24 cellular contexts compared by ENCODE assay signal in the genomic region with DNA sequence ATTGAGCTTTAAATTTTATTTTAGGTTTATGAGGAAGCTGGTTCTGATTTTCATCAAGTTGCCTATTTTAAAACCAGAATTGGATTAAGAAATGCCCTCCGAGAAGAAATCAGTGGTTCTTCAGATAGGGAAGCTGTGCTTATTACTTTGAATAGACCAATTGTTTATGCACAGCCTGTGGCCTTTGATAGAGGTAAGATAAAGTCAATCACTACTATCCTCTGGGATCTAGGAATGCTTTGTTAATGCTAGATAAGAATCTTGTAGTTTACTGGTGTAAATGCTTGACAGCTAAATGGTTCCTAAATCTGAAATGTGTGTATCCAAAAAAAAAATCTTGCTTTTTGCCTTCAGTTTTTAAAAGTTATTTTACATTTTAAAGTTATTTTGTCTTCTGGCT.
"Had no signal": no experiment of that assay in that cellular context is flagged by ENCODE, and none has a peak within 500 bp of the region (broad histone marks: within the 10 kb centered on the region; RNA-seq: fewer than 3 reads in every experiment).

No MANE protein-coding gene starts in this region.

- H3K4me3 Mint-ChIP-seq: effector memory CD8-positive, alpha-beta T cell; naive thymus-derived CD8-positive, alpha-beta T cell; nephron progenitor cell; stimulated activated naive CD8-positive, alpha-beta T cell treated with anti-CD3 and anti-CD28 coated beads, Interleukin-15, amount 100 ng/mL, for 72 hours had no signal

- H3K9me3 Mint-ChIP-seq: effector memory CD8-positive, alpha-beta T cell; naive thymus-derived CD8-positive, alpha-beta T cell; nephron progenitor cell; stimulated activated naive CD8-positive, alpha-beta T cell treated with anti-CD3 and anti-CD28 coated beads, Interleukin-15, amount 100 ng/mL, for 72 hours had no signal

- H3K4me1 Mint-ChIP-seq: nephron progenitor cell; stimulated activated naive CD8-positive, alpha-beta T cell treated with anti-CD3 and anti-CD28 coated beads, Interleukin-15, amount 100 ng/mL, for 72 hours had no signal

- ATAC-seq: effector memory CD8-positive, alpha-beta T cell; gastrocnemius medialis; left lung; naive thymus-derived CD8-positive, alpha-beta T cell; psoas muscle; right cardiac atrium; stimulated activated naive CD8-positive, alpha-beta T cell treated with anti-CD3 and anti-CD28 coated beads, Interleukin-15, amount 100 ng/mL, for 72 hours; upper lobe of right lung had no signal

- H3K4me1 ChIP-seq: gastrocnemius medialis, left lung, psoas muscle, suprapubic skin, transverse colon, upper lobe of right lung, uterus had no signal

- H3K36me3 ChIP-seq: ovary, uterus had no signal

- H3K9me3 ChIP-seq: gastrocnemius medialis, left lung, ovary, psoas muscle, suprapubic skin, transverse colon, upper lobe of right lung, uterus had no signal

- DNase-seq: cortex of kidney; effector memory CD8-positive, alpha-beta T cell; gastrocnemius medialis; head of caudate nucleus; kidney; left lung; mesenchymal stem cell; midbrain; naive thymus-derived CD8-positive, alpha-beta T cell; nephron progenitor cell; occipital lobe; ovary; posterior cingulate gyrus; psoas muscle; right cardiac atrium; stimulated activated CD4-positive, alpha-beta T cell treated with anti-CD3 and anti-CD28 coated beads, Interleukin-15, amount 100 ng/mL, for 24 hours; stimulated activated CD4-positive, alpha-beta T cell treated with anti-CD3 and anti-CD28 coated beads, Interleukin-2, amount 100 ng/mL, for 48 hours; stimulated activated naive CD4-positive, alpha-beta T cell; stimulated activated naive CD8-positive, alpha-beta T cell treated with anti-CD3 and anti-CD28 coated beads, Interleukin-15, amount 100 ng/mL, for 72 hours; transverse colon; upper lobe of right lung; uterus had no signal

- H3K27me3 Mint-ChIP-seq: effector memory CD8-positive, alpha-beta T cell; naive thymus-derived CD8-positive, alpha-beta T cell; stimulated activated naive CD8-positive, alpha-beta T cell treated with anti-CD3 and anti-CD28 coated beads, Interleukin-15, amount 100 ng/mL, for 72 hours had no signal

- H3K27ac Mint-ChIP-seq: effector memory CD8-positive, alpha-beta T cell; nephron progenitor cell; stimulated activated naive CD8-positive, alpha-beta T cell treated with anti-CD3 and anti-CD28 coated beads, Interleukin-15, amount 100 ng/mL, for 72 hours had no signal

- H3K27me3 ChIP-seq: gastrocnemius medialis, left lung, ovary, suprapubic skin, transverse colon, upper lobe of right lung, uterus had no signal

- H3K4me3 ChIP-seq: gastrocnemius medialis, left lung, ovary, psoas muscle, skin epidermis, suprapubic skin, transverse colon, upper lobe of right lung, uterus had no signal

- H3K27ac ChIP-seq: gastrocnemius medialis, left lung, ovary, psoas muscle, skin epidermis, suprapubic skin, transverse colon, upper lobe of right lung, uterus had no signal

- FAIRE-seq: kidney had no signal
